21 cellular contexts compared by ENCODE assay signal in genomic region chr12:132266370-132266769, GRCh38.
"Had no signal": no experiment of that assay in that cellular context is flagged by ENCODE, and none has a peak within 500 bp of the region (broad histone marks: within the 10 kb centered on the region; RNA-seq: fewer than 3 reads in every experiment).

No MANE protein-coding gene starts in this region.

- H3K36me3 ChIP-seq: SJCRH30 had no signal

- FAIRE-seq: K562, RCC 7860 had no signal

- H3K4me3 ChIP-seq: K562, SJCRH30 had no signal

- H3K27ac ChIP-seq: KMS-11, SJCRH30 had no signal

- H3K4me1 ChIP-seq: SJCRH30 had no signal

- DNase-seq: Kasumi-1, MM.1S, NCI-H1092 treated with DMSO at 0.1 percent for 48 hours, NCI-H1436, NCI-H187, NCI-H2029, NCI-H2081 treated with DMSO at 0.1 percent for 48 hours, NCI-H2171, NCI-H226, NCI-H446, NCI-H510A, NCI-H524 treated with DMSO at 0.1 percent for 48 hours, NCI-H69, NCI-H774, RPMI8226, SHP77 treated with DMSO at 0.1 percent for 48 hours, SJCRH30 had no signal

- ATAC-seq: K562, SK-N-SH treated with all-trans-retinoic acid at 6 μM for 48 hours had no signal

- H3K9me3 ChIP-seq: SJCRH30 had no signal

- H3K9ac ChIP-seq: KMS-11 had no signal
